In genomic region chr2:44805391-44805790, GRCh38 we compare ENCODE assay signal across 3 cellular contexts.
TF ChIP-seq lines count a peak whose summit lies in the region.

No MANE protein-coding gene starts in this region.

TF ChIP-seq in IMR-90, 13 proteins besides CTCF, POLR2A, EP300 and RAD21:
- no peak for TF ChIP-seq MAFK (IDR thresholded peaks at IDR 0.05; ENCODE audit: low read depth, low read length)
- no peak for TF ChIP-seq RFX5 (IDR thresholded peaks at IDR 0.05; ENCODE audit: low read depth, low read length)
- TF ChIP-seq MXI1 (IDR thresholded peaks at IDR 0.05; ENCODE audit: borderline replicate concordance, low read depth, low read length) = no peak
- TF ChIP-seq CHD1 (IDR thresholded peaks at IDR 0.05; ENCODE audit: low read depth, low read length) = no peak
- TF ChIP-seq, protein P1, sequence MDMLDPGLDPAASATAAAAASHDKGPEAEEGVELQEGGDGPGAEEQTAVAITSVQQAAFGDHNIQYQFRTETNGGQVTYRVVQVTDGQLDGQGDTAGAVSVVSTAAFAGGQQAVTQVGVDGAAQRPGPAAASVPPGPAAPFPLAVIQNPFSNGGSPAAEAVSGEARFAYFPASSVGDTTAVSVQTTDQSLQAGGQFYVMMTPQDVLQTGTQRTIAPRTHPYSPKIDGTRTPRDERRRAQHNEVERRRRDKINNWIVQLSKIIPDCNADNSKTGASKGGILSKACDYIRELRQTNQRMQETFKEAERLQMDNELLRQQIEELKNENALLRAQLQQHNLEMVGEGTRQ (IDR thresholded peaks at IDR 0.05; ENCODE audit: low read depth, low read length) = no peak
- TF ChIP-seq SMC3 (IDR thresholded peaks at IDR 0.05; ENCODE audit: low read depth, low read length) = no peak
- no peak for TF ChIP-seq BHLHE40 (IDR thresholded peaks at IDR 0.05; ENCODE audit: low read depth, low read length)
- TF ChIP-seq NFE2L2 (IDR thresholded peaks at IDR 0.05; ENCODE audit: low read depth, low read length) = no peak
- no peak for TF ChIP-seq ELK1 (IDR thresholded peaks at IDR 0.05; ENCODE audit: borderline replicate concordance, low read depth, low read length)
- TF ChIP-seq MAZ (IDR thresholded peaks at IDR 0.05; ENCODE audit: borderline replicate concordance, low read depth, low read length) = no peak

TF ChIP-seq in GM12878, 131 proteins besides CTCF, POLR2A, EP300 and RAD21 (continues in another document):
- TF ChIP-seq CBX3 (IDR thresholded peaks at IDR 0.05; ENCODE audit: borderline replicate concordance, low read depth) (no peak), NRF1 (conservative IDR thresholded peaks at IDR 0.05; ENCODE audit: low read depth, low read length) (no peak), NFXL1 (IDR thresholded peaks at IDR 0.05; ENCODE audit: borderline replicate concordance) (no peak), IRF4 (IDR thresholded peaks at IDR 0.05; ENCODE audit: low read depth, low read length) (no peak), TBL1XR1 (IDR thresholded peaks at IDR 0.05; ENCODE audit: low read depth, low read length) (no peak), ETV6 (conservative IDR thresholded peaks at IDR 0.05 in 1 of 2, IDR thresholded peaks at IDR 0.05 in 1 of 2; ENCODE audit: borderline replicate concordance in 1 of 2, low read depth in 1 of 2) (no peak), EGR1 (IDR thresholded peaks at IDR 0.05; ENCODE audit: borderline replicate concordance in 1 of 2, low read depth in 2 of 2, low read length in 2 of 2) (no peak), YBX1 (IDR thresholded peaks at IDR 0.05) (no peak), SREBF1 (IDR thresholded peaks at IDR 0.05; ENCODE audit: low read length) (no peak), RELB (IDR thresholded peaks at IDR 0.05; ENCODE audit: low read depth) (no peak), ATF7 (IDR thresholded peaks at IDR 0.05; ENCODE audit: low read depth) (no peak), SPI1 (IDR thresholded peaks at IDR 0.05; ENCODE audit: borderline replicate concordance, insufficient read depth, low read depth, low read length) (no peak), GATAD2B (conservative IDR thresholded peaks at IDR 0.05; ENCODE audit: low read depth) (no peak)
- TF ChIP-seq, protein P2, sequence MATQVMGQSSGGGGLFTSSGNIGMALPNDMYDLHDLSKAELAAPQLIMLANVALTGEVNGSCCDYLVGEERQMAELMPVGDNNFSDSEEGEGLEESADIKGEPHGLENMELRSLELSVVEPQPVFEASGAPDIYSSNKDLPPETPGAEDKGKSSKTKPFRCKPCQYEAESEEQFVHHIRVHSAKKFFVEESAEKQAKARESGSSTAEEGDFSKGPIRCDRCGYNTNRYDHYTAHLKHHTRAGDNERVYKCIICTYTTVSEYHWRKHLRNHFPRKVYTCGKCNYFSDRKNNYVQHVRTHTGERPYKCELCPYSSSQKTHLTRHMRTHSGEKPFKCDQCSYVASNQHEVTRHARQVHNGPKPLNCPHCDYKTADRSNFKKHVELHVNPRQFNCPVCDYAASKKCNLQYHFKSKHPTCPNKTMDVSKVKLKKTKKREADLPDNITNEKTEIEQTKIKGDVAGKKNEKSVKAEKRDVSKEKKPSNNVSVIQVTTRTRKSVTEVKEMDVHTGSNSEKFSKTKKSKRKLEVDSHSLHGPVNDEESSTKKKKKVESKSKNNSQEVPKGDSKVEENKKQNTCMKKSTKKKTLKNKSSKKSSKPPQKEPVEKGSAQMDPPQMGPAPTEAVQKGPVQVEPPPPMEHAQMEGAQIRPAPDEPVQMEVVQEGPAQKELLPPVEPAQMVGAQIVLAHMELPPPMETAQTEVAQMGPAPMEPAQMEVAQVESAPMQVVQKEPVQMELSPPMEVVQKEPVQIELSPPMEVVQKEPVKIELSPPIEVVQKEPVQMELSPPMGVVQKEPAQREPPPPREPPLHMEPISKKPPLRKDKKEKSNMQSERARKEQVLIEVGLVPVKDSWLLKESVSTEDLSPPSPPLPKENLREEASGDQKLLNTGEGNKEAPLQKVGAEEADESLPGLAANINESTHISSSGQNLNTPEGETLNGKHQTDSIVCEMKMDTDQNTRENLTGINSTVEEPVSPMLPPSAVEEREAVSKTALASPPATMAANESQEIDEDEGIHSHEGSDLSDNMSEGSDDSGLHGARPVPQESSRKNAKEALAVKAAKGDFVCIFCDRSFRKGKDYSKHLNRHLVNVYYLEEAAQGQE (IDR thresholded peaks at IDR 0.05; ENCODE audit: low read depth, low read length) = no peak
- TF ChIP-seq, protein P3, sequence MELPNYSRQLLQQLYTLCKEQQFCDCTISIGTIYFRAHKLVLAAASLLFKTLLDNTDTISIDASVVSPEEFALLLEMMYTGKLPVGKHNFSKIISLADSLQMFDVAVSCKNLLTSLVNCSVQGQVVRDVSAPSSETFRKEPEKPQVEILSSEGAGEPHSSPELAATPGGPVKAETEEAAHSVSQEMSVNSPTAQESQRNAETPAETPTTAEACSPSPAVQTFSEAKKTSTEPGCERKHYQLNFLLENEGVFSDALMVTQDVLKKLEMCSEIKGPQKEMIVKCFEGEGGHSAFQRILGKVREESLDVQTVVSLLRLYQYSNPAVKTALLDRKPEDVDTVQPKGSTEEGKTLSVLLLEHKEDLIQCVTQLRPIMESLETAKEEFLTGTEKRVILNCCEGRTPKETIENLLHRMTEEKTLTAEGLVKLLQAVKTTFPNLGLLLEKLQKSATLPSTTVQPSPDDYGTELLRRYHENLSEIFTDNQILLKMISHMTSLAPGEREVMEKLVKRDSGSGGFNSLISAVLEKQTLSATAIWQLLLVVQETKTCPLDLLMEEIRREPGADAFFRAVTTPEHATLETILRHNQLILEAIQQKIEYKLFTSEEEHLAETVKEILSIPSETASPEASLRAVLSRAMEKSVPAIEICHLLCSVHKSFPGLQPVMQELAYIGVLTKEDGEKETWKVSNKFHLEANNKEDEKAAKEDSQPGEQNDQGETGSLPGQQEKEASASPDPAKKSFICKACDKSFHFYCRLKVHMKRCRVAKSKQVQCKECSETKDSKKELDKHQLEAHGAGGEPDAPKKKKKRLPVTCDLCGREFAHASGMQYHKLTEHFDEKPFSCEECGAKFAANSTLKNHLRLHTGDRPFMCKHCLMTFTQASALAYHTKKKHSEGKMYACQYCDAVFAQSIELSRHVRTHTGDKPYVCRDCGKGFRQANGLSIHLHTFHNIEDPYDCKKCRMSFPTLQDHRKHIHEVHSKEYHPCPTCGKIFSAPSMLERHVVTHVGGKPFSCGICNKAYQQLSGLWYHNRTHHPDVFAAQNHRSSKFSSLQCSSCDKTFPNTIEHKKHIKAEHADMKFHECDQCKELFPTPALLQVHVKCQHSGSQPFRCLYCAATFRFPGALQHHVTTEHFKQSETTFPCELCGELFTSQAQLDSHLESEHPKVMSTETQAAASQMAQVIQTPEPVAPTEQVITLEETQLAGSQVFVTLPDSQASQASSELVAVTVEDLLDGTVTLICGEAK (IDR thresholded peaks at IDR 0.05; ENCODE audit: borderline replicate concordance) = no peak

TF ChIP-seq in HepG2, 621 proteins besides CTCF, POLR2A, EP300 and RAD21:
- TF ChIP-seq MBD4 (IDR thresholded peaks at IDR 0.05; ENCODE audit: borderline replicate concordance, low read length) (no peak), ZIK1 (CRISPR knock-in tag; IDR thresholded peaks at IDR 0.05; ENCODE audit: borderline replicate concordance, low read depth) (no peak)
